ENCODE assay signal across 11 cellular contexts in genomic region chr10:73932625-73933112, GRCh38. TPM values are rescaled to one million over a fixed set of nuclear protein-coding genes. Genes with fewer than 3 reads are reported as not detected.
DNase-seq lines count a peak whose midpoint lies in the region; ATAC-seq and TF ChIP-seq lines count a peak whose summit lies in the region.
"Had no signal": no experiment of that assay in that cellular context is flagged by ENCODE, and none has a peak within 500 bp of the region (broad histone marks: within the 10 kb centered on the region; RNA-seq: fewer than 3 reads in every experiment).

No MANE protein-coding gene starts in this region.

- H3K9me3 Mint-ChIP-seq in activated T-cell treated with anti-CD3 and anti-CD28 coated beads, Interleukin-2, amount 50 U/mL, for 4 hours: no peaks in the 10 kb centered on the region
- no peaks in the 10 kb centered on the region for H3K9me3 Mint-ChIP-seq in activated naive CD8-positive, alpha-beta T cell treated with anti-CD3 and anti-CD28 coated beads for 36 hours
- H3K9me3 Mint-ChIP-seq in stimulated activated naive B cell treated with anti-CD40 and anti-IgM and Interleukin-4, amounts not matched to agents 10 μg/mL and 1 μg/mL and 100 μg/mL, for 72 hours: no peaks in the 10 kb centered on the region

- H3K4me3 Mint-ChIP-seq in activated T-cell treated with anti-CD3 and anti-CD28 coated beads, Interleukin-2, amount 50 U/mL, for 4 hours: no peak overlapping the region
- H3K4me3 Mint-ChIP-seq in activated naive CD8-positive, alpha-beta T cell treated with anti-CD3 and anti-CD28 coated beads for 36 hours: no peak overlapping the region
- peak overlapping the region; percentile 12 to 48 for H3K4me3 Mint-ChIP-seq in stimulated activated naive B cell treated with anti-CD40 and anti-IgM and Interleukin-4, amounts not matched to agents 10 μg/mL and 1 μg/mL and 100 μg/mL, for 72 hours

- H3K27me3 Mint-ChIP-seq in activated T-cell treated with anti-CD3 and anti-CD28 coated beads, Interleukin-2, amount 50 U/mL, for 4 hours (ENCODE audit: low read depth): peaks cover 3% of the 10 kb centered on the region
- peaks cover 31% of the 10 kb centered on the region for H3K27me3 Mint-ChIP-seq in activated naive CD8-positive, alpha-beta T cell treated with anti-CD3 and anti-CD28 coated beads for 36 hours
- peaks cover 5% of the 10 kb centered on the region in 2 donors for H3K27me3 Mint-ChIP-seq in stimulated activated naive B cell treated with anti-CD40 and anti-IgM and Interleukin-4, amounts not matched to agents 10 μg/mL and 1 μg/mL and 100 μg/mL, for 72 hours

- TF ChIP-seq POLR2A in prostate gland (IDR thresholded peaks at IDR 0.05): no peak

- H3K9me3 ChIP-seq in prostate gland: no peaks in the 10 kb centered on the region
- H3K9me3 ChIP-seq: BE2C had no signal

- H3K36me3 Mint-ChIP-seq in activated T-cell treated with anti-CD3 and anti-CD28 coated beads, Interleukin-2, amount 50 U/mL, for 4 hours (ENCODE audit: insufficient read depth): no peaks in the 10 kb centered on the region
- no peaks in the 10 kb centered on the region for H3K36me3 Mint-ChIP-seq in activated naive CD8-positive, alpha-beta T cell treated with anti-CD3 and anti-CD28 coated beads for 36 hours
- H3K36me3 Mint-ChIP-seq in stimulated activated naive B cell treated with anti-CD40 and anti-IgM and Interleukin-4, amounts not matched to agents 10 μg/mL and 1 μg/mL and 100 μg/mL, for 72 hours: no peaks in the 10 kb centered on the region

- DNase-seq in activated T-cell treated with anti-CD3 and anti-CD28 coated beads, Interleukin-2, amount 50 U/mL, for 4 hours: no peak
- no peak for DNase-seq in activated T-cell treated with anti-CD3 and anti-CD28 coated beads, Interleukin-2, amount 50 U/mL, for 1 hour
- DNase-seq in activated naive CD8-positive, alpha-beta T cell treated with anti-CD3 and anti-CD28 coated beads for 36 hours: no peak
- DNase-seq in stimulated activated naive B cell treated with anti-CD40 and anti-IgM and Interleukin-4, amounts not matched to agents 10 μg/mL and 1 μg/mL and 100 μg/mL, for 72 hours: no peak
- DNase-seq in NCI-H345 (lab: John Stamatoyannopoulos, UW) (no peak), prostate gland (ENCODE audit: low spot score) (no peak)
- DNase-seq: BE2C, NCI-H446, substantia nigra had no signal

- H3K36me3 ChIP-seq in prostate gland: no peaks in the 10 kb centered on the region
- H3K36me3 ChIP-seq: BE2C had no signal

- TF ChIP-seq CTCF in prostate gland (IDR thresholded peaks at IDR 0.05): no peak

- peaks cover 15% of the 10 kb centered on the region for H3K4me1 Mint-ChIP-seq in activated T-cell treated with anti-CD3 and anti-CD28 coated beads, Interleukin-2, amount 50 U/mL, for 4 hours (ENCODE audit: low read depth)
- peaks cover 15% of the 10 kb centered on the region for H3K4me1 Mint-ChIP-seq in activated naive CD8-positive, alpha-beta T cell treated with anti-CD3 and anti-CD28 coated beads for 36 hours
- H3K4me1 Mint-ChIP-seq in stimulated activated naive B cell treated with anti-CD40 and anti-IgM and Interleukin-4, amounts not matched to agents 10 μg/mL and 1 μg/mL and 100 μg/mL, for 72 hours: peaks cover 18 to 19% of the 10 kb centered on the region in 2 donors

- peaks cover 10% of the 10 kb centered on the region for H3K4me1 ChIP-seq in prostate gland (replicated peaks)
- H3K4me1 ChIP-seq: BE2C had no signal

- no peaks in the 10 kb centered on the region for H3K27me3 ChIP-seq in prostate gland (replicated peaks; ENCODE audit: insufficient read depth)
- H3K27me3 ChIP-seq: BE2C had no signal

- H3K27ac ChIP-seq in prostate gland: no peak overlapping the region

- ATAC-seq in activated T-cell treated with anti-CD3 and anti-CD28 coated beads, Interleukin-2, amount 50 U/mL, for 4 hours: peak; percentile 13 to 22
- peak; percentile 21 for ATAC-seq in HG03457 (IDR thresholded peaks at IDR 0.05; ENCODE audit: unreplicated experiment)
- ATAC-seq in stimulated activated naive B cell treated with anti-CD40 and anti-IgM and Interleukin-4, amounts not matched to agents 10 μg/mL and 1 μg/mL and 100 μg/mL, for 72 hours (replicated peaks): peak; percentile 72 to 80
- ATAC-seq in GM21526 (IDR thresholded peaks at IDR 0.05; ENCODE audit: low FRiP score, unreplicated experiment): no peak

- intact Hi-C loops in prostate gland (cut with DNase I): no loop called here

- 93% methylated on average over 6 of the region's 6 CpGs for WGBS in prostate gland

- H3K4me3 ChIP-seq in prostate gland: no peak overlapping the region

- peak overlapping the region; percentile 47 for H3K27ac Mint-ChIP-seq in activated naive CD8-positive, alpha-beta T cell treated with anti-CD3 and anti-CD28 coated beads for 36 hours
- H3K27ac Mint-ChIP-seq in stimulated activated naive B cell treated with anti-CD40 and anti-IgM and Interleukin-4, amounts not matched to agents 10 μg/mL and 1 μg/mL and 100 μg/mL, for 72 hours: peak overlapping the region; percentile 86

RNA-seq across cellular contexts. Expression of gene PLAU, which starts 21.7 kb away (rescaled TPM):
- 1 to 10 TPM in 1 of 3 donors, under 1 TPM in 2; 0.82 to 1.1 (median 0.84) TPM for total RNA-seq in activated T-cell treated with anti-CD3 and anti-CD28 coated beads, Interleukin-2, amount 50 U/mL, for 4 hours
- total RNA-seq in activated naive CD8-positive, alpha-beta T cell treated with anti-CD3 and anti-CD28 coated beads for 36 hours: under 1 TPM in 1 of 2 experiments, not detected in 1; 0.12 TPM
- total RNA-seq in prostate gland: 10 to 100 TPM in 1 of 2 donors, 1 to 10 TPM in 1; 7.1 to 11.0 TPM

RNA-seq across cellular contexts. Expression of gene CAMK2G, which starts 58.3 kb away (rescaled TPM):
- 10 to 100 TPM; 14.5 to 20.7 (median 16.6) TPM for total RNA-seq in activated T-cell treated with anti-CD3 and anti-CD28 coated beads, Interleukin-2, amount 50 U/mL, for 4 hours
- 10 to 100 TPM; 16.5 to 17.4 TPM for total RNA-seq in activated naive CD8-positive, alpha-beta T cell treated with anti-CD3 and anti-CD28 coated beads for 36 hours
- 10 to 100 TPM; 41.9 to 47.8 TPM for total RNA-seq in prostate gland

Comparison
In these comparisons a context has a peak if more than half of its experiments do, and no peak if none do; other contexts are left out.
1. H3K4me3 Mint-ChIP-seq: peak in stimulated activated naive B cell treated with anti-CD40 and anti-IgM and Interleukin-4, amounts not matched to agents 10 μg/mL and 1 μg/mL and 100 μg/mL, for 72 hours (2 of 2); none in activated T-cell treated with anti-CD3 and anti-CD28 coated beads, Interleukin-2, amount 50 U/mL, for 4 hours (single experiment) and activated naive CD8-positive, alpha-beta T cell treated with anti-CD3 and anti-CD28 coated beads for 36 hours (single experiment).